In the genomic region with DNA sequence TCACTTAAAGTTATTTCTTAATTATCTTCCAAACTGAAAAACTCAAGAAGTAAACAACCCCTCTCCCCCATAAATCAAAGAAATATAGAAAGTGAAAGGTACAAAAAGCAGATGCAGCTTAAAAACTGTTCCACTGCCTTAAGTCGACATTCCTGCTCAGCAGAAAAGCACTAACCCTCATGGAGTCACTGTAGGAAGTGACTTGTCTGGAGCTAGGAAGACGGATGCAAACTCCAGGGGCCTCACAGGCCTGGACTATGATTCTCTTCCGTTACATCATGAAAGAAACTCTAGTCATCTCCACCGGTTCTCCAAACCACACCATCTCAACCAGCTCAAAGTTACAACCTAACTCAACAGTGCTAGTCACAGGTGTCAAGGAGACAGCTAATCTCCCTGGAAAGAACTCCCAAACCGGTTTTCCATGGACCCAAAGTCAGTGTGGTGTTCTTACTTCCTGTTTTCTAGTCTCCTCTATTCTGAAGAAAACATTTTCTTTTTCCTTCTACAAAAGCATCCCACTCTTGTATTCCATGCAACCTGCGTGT, we compare ENCODE assay signal across 16 cellular contexts.
"Had no signal": no experiment of that assay in that cellular context is flagged by ENCODE, and none has a peak within 500 bp of the region (broad histone marks: within the 10 kb centered on the region; RNA-seq: fewer than 3 reads in every experiment).

No MANE protein-coding gene starts in this region.

- H3K4me1 Mint-ChIP-seq: activated naive CD8-positive, alpha-beta T cell treated with anti-CD3 and anti-CD28 coated beads, Interleukin-2, amount 10 ng/mL, durations not matched to agents 7 days and 5 days; stimulated activated naive B cell treated with anti-CD40 and anti-IgM and Interleukin-4, amounts not matched to agents 10 μg/mL and 1 μg/mL and 100 μg/mL, for 72 hours had no signal

- H3K36me3 Mint-ChIP-seq: activated CD4-positive, alpha-beta memory T cell treated with anti-CD3 and anti-CD28 coated beads for 36 hours; activated naive CD8-positive, alpha-beta T cell treated with anti-CD3 and anti-CD28 coated beads, Interleukin-2, amount 10 ng/mL, durations not matched to agents 7 days and 5 days; stimulated activated naive B cell treated with anti-CD40 and anti-IgM and Interleukin-4, amounts not matched to agents 10 μg/mL and 1 μg/mL and 100 μg/mL, for 72 hours had no signal

- H3K27ac Mint-ChIP-seq: activated CD4-positive, alpha-beta memory T cell treated with anti-CD3 and anti-CD28 coated beads for 36 hours; activated naive CD4-positive, alpha-beta T cell treated with anti-CD3 and anti-CD28 coated beads for 36 hours; activated naive CD8-positive, alpha-beta T cell treated with anti-CD3 and anti-CD28 coated beads, Interleukin-2, amount 10 ng/mL, durations not matched to agents 7 days and 5 days; stimulated activated naive B cell treated with anti-CD40 and anti-IgM and Interleukin-4, amounts not matched to agents 10 μg/mL and 1 μg/mL and 100 μg/mL, for 72 hours; T-helper 17 cell had no signal

- H3K4me3 Mint-ChIP-seq: activated CD4-positive, alpha-beta memory T cell treated with anti-CD3 and anti-CD28 coated beads for 36 hours; activated naive CD4-positive, alpha-beta T cell treated with anti-CD3 and anti-CD28 coated beads for 36 hours; activated naive CD8-positive, alpha-beta T cell treated with anti-CD3 and anti-CD28 coated beads, Interleukin-2, amount 10 ng/mL, durations not matched to agents 7 days and 5 days; stimulated activated naive B cell treated with anti-CD40 and anti-IgM and Interleukin-4, amounts not matched to agents 10 μg/mL and 1 μg/mL and 100 μg/mL, for 72 hours; T-helper 17 cell had no signal

- H3K4me1 ChIP-seq: foreskin keratinocyte, left ventricle myocardium inferior, uterus had no signal

- H3K4me3 ChIP-seq: left ventricle myocardium inferior, transverse colon, uterus had no signal

- H3K27ac ChIP-seq: foreskin keratinocyte, left ventricle myocardium inferior, transverse colon, uterus had no signal

- H3K27me3 ChIP-seq: foreskin keratinocyte, transverse colon, uterus had no signal

- H3K36me3 ChIP-seq: left ventricle myocardium inferior, transverse colon, uterus had no signal

- H3K27me3 Mint-ChIP-seq: activated CD4-positive, alpha-beta memory T cell treated with anti-CD3 and anti-CD28 coated beads for 36 hours; stimulated activated naive B cell treated with anti-CD40 and anti-IgM and Interleukin-4, amounts not matched to agents 10 μg/mL and 1 μg/mL and 100 μg/mL, for 72 hours had no signal

- H3K9me3 Mint-ChIP-seq: activated CD4-positive, alpha-beta memory T cell treated with anti-CD3 and anti-CD28 coated beads for 36 hours; activated naive CD4-positive, alpha-beta T cell treated with anti-CD3 and anti-CD28 coated beads for 36 hours; activated naive CD8-positive, alpha-beta T cell treated with anti-CD3 and anti-CD28 coated beads, Interleukin-2, amount 10 ng/mL, durations not matched to agents 7 days and 5 days; stimulated activated naive B cell treated with anti-CD40 and anti-IgM and Interleukin-4, amounts not matched to agents 10 μg/mL and 1 μg/mL and 100 μg/mL, for 72 hours had no signal

- ATAC-seq: foreskin keratinocyte; sciatic nerve; stimulated activated naive B cell treated with anti-CD40 and anti-IgM and Interleukin-4, amounts not matched to agents 10 μg/mL and 1 μg/mL and 100 μg/mL, for 72 hours; T-helper 17 cell had no signal

- DNase-seq: activated CD4-positive, alpha-beta memory T cell treated with anti-CD3 and anti-CD28 coated beads for 36 hours; activated CD4-positive, alpha-beta T cell treated with anti-CD3 and anti-CD28 coated beads for 48 hours; activated naive CD4-positive, alpha-beta T cell treated with anti-CD3 and anti-CD28 coated beads for 36 hours; activated naive CD8-positive, alpha-beta T cell treated with anti-CD3 and anti-CD28 coated beads, Interleukin-2, amount 10 ng/mL, durations not matched to agents 7 days and 5 days; activated T-cell treated with anti-CD3 and anti-CD28 coated beads, Interleukin-2, amount 50 U/mL, for 48 hours; cerebellar nuclear complex; foreskin keratinocyte; left ventricle myocardium inferior; small intestine; stimulated activated CD4-positive, alpha-beta T cell treated with anti-CD3 and anti-CD28 coated beads, Interleukin-2, amount 100 ng/mL, for 48 hours; stimulated activated CD8-positive, alpha-beta memory T cell treated with anti-CD3 and anti-CD28 coated beads, Interleukin-4, amount 100 ng/mL, for 48 hours; stimulated activated naive B cell treated with anti-CD40 and anti-IgM and Interleukin-4, amounts not matched to agents 10 μg/mL and 1 μg/mL and 100 μg/mL, for 72 hours; T-helper 17 cell; transverse colon; uterus had no signal

- H3K9me3 ChIP-seq: left ventricle myocardium inferior, transverse colon, uterus had no signal
